Comparison of ENCODE assay signal across 2 cellular contexts in genomic region chr21:46161800-46162592, GRCh38.
A peak's percentile ranks its signal among the peaks of the same experiment; 100 is the strongest.
TF ChIP-seq lines count a peak whose summit lies in the region.

No MANE protein-coding gene starts in this region.

TF ChIP-seq in A549, 52 proteins besides CTCF, POLR2A, EP300 and RAD21 (continued from another document):
- TF ChIP-seq MAFK (IDR thresholded peaks at IDR 0.05; ENCODE audit: partially characterized antibody) (no peak), NPAS2 (CRISPR knock-in tag; IDR thresholded peaks at IDR 0.05; ENCODE audit: borderline replicate concordance) (no peak), HEYL (CRISPR knock-in tag; IDR thresholded peaks at IDR 0.05) (no peak), REST (IDR thresholded peaks at IDR 0.05) (no peak), NR3C1 (IDR thresholded peaks at IDR 0.05) (no peak), RARB (CRISPR knock-in tag; IDR thresholded peaks at IDR 0.05) (no peak), HDAC2 (IDR thresholded peaks at IDR 0.05) (no peak), CHD4 (IDR thresholded peaks at IDR 0.05; ENCODE audit: borderline replicate concordance) (no peak), TP53 (CRISPR knock-in tag; IDR thresholded peaks at IDR 0.05) (no peak), FOXS1 (CRISPR knock-in tag; IDR thresholded peaks at IDR 0.05) (no peak), TFCP2L1 (CRISPR knock-in tag; IDR thresholded peaks at IDR 0.05) (no peak), MAX (IDR thresholded peaks at IDR 0.05) (no peak), RCOR1 (IDR thresholded peaks at IDR 0.05; ENCODE audit: low read depth, low read length) (no peak), JUNB (IDR thresholded peaks at IDR 0.05) (no peak), FOSL2 (IDR thresholded peaks at IDR 0.05) (no peak), FOSL2 (CRISPR knock-in tag; IDR thresholded peaks at IDR 0.05) (no peak)

TF ChIP-seq in K562, 482 proteins besides CTCF, POLR2A, EP300 and RAD21:
- TF ChIP-seq COPS2 (conservative IDR thresholded peaks at IDR 0.05) (no peak), POLR2G (IDR thresholded peaks at IDR 0.05; ENCODE audit: low read depth, low read length) (peak; percentile 31; the same call in 1 of the 2 replicates), ZBTB33 (CRISPR knock-in tag; IDR thresholded peaks at IDR 0.05) (peak; percentile 52; the same call in 1 of the 2 replicates), FOXK2 (conservative IDR thresholded peaks at IDR 0.05 in 1 of 2, IDR thresholded peaks at IDR 0.05 in 1 of 2; ENCODE audit: low read depth in 2 of 2) (no peak), HINFP (tag; conservative IDR thresholded peaks at IDR 0.05; ENCODE audit: low read depth) (no peak)
